21 cellular contexts compared by ENCODE assay signal in genomic region chr5:175717837-175718236, GRCh38. TPM values are rescaled to one million over a fixed set of nuclear protein-coding genes. Genes with fewer than 3 reads are reported as not detected.
"Had no signal": no experiment of that assay in that cellular context is flagged by ENCODE, and none has a peak within 500 bp of the region (broad histone marks: within the 10 kb centered on the region; RNA-seq: fewer than 3 reads in every experiment).

No MANE protein-coding gene starts in this region.

- H3K4me1 ChIP-seq: SJCRH30 had no signal

- H3K9me3 ChIP-seq: SJCRH30, SK-N-SH had no signal

- H3K36me3 ChIP-seq: SJCRH30 had no signal

- DNase-seq: activated CD4-positive, alpha-beta T cell treated with anti-CD3 and anti-CD28 coated beads for 48 hours; activated CD4-positive, alpha-beta T cell treated with anti-CD3 and anti-CD28 coated beads, Interleukin-2, amount 50 U/mL, for 4 hours; activated CD8-positive, alpha-beta T cell treated with anti-CD3 and anti-CD28 coated beads, Interleukin-2, amount 10 ng/mL, durations not matched to agents 7 days and 5 days; activated gamma-delta T cell; activated naive CD4-positive, alpha-beta T cell treated with anti-CD3 and anti-CD28 coated beads for 36 hours; activated T-cell treated with anti-CD3 and anti-CD28 coated beads, Interleukin-2, amount 50 U/mL, for 24 hours; amygdala; Karpas-422; MM.1S; NCI-H1092; NCI-H1417 treated with DMSO at 0.1 percent for 48 hours; NCI-H1694; NCI-H2029 treated with DMSO at 0.1 percent for 48 hours; NCI-H345; NCI-H510A; NCI-H526 treated with DMSO at 0.1 percent for 48 hours; NCI-H82; SJCRH30; SK-N-SH; T-helper 1 cell had no signal

- H3K4me3 ChIP-seq: K562, SJCRH30 had no signal

- ATAC-seq: activated CD8-positive, alpha-beta T cell treated with anti-CD3 and anti-CD28 coated beads, Interleukin-2, amount 10 ng/mL, durations not matched to agents 7 days and 5 days; K562 had no signal

- H3K27ac ChIP-seq: SJCRH30 had no signal

- H3K27me3 ChIP-seq: SJCRH30 had no signal

RNA-seq across cellular contexts. Expression of gene HRH2, which starts 60.0 kb away (rescaled TPM):
- total RNA-seq: K562, SJCRH30 had no signal
